In the genomic region with DNA sequence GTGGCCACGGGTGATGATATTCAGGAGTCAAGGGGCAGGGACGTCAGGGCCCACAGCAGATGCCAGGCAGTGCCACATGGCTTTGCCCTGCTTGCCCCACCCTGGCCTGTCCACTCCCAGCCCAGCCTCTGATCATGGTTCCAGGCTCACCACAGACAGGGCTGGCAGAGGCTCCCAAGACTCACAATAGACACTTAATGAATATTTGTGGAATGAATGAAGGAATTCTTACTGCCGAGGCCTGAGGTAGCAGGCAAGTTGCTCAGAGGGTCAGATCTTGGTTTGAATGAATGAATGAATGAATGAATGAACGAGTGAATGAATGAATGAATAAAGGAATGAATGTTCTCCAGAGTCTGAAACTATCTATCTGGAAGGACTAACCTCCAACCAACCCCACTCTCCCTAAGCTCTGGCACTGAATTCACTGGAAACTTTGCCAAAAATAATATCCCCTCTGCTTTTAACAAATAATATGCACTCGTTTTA, we compare ENCODE assay signal across 14 cellular contexts.
DNase-seq lines count a peak whose midpoint lies in the region; ATAC-seq, FAIRE-seq and TF ChIP-seq lines count a peak whose summit lies in the region.
"Had no signal": no experiment of that assay in that cellular context is flagged by ENCODE, and none has a peak within 500 bp of the region (broad histone marks: within the 10 kb centered on the region; RNA-seq: fewer than 3 reads in every experiment).

No MANE protein-coding gene starts in this region.

- no peak overlapping the region for H2AFZ ChIP-seq in H1 (ENCODE audit: low read length)

- no peaks in the 10 kb centered on the region for H3K79me1 ChIP-seq in H1 (ENCODE audit: low read depth, low read length)

- in situ Hi-C loops in transverse colon (cut with MboI; ENCODE audit: low pct_ligation_motif_present in 1 of 4, low pct_unique_long_range_greater_than_20kb in 1 of 4, low sequenced_read_pairs in 3 of 4): no loop called here

- no peak overlapping the region for H2BK5ac ChIP-seq in H1 (ENCODE audit: low read depth, low read length)

- intact Hi-C loops in transverse colon (cut with DNase I; ENCODE audit: low total_unique reads): no loop called here
- intact Hi-C loops in left colon (cut with DNase I, micrococcal nuclease): no loop called here

- H3K9me3 ChIP-seq in SJSA1 (replicated peaks) (no peaks in the 10 kb centered on the region), H1 (ENCODE audit: insufficient read depth in 2 of 2, low read depth in 1 of 2, low read length in 1 of 2) (no peaks in the 10 kb centered on the region), muscle layer of duodenum (ENCODE audit: control insufficient read depth in 1 of 2, low read length in 2 of 2) (no peaks in the 10 kb centered on the region), transverse colon (no peaks in the 10 kb centered on the region)
- H3K9me3 ChIP-seq: Caco-2, colonic mucosa had no signal

- H3K27ac ChIP-seq in SJSA1 (peak overlapping the region; percentile 16), H1 (ENCODE audit: low read depth, low read length) (no peak overlapping the region), muscle layer of duodenum (ENCODE audit: low read length) (peak overlapping the region; percentile 63), transverse colon (peak overlapping the region; percentile 76 to 88 (median 80))

- no peak overlapping the region for H3K23ac ChIP-seq in H1 (ENCODE audit: insufficient read length)

- TF ChIP-seq RAD21 in H1 (IDR thresholded peaks at IDR 0.05 in 1 of 2, conservative IDR thresholded peaks at IDR 0.05 in 1 of 2; ENCODE audit: low read depth in 2 of 2, low read length in 2 of 2): no peak

- no peaks in the 10 kb centered on the region for H3K79me2 ChIP-seq in H1 (ENCODE audit: control insufficient read depth in 1 of 2, insufficient read depth in 2 of 2, low read length in 2 of 2)

- H4K20me1 ChIP-seq in H1 (replicated peaks in 1 of 2; ENCODE audit: control insufficient read depth in 1 of 2, insufficient read depth in 2 of 2, low read length in 2 of 2): no peaks in the 10 kb centered on the region

- no peak overlapping the region for H2BK120ac ChIP-seq in H1 (replicated peaks; ENCODE audit: low read depth, low read length)

- H4K5ac ChIP-seq in H1 (ENCODE audit: insufficient read length, low read depth, low read length): no peak overlapping the region

- TF ChIP-seq CTCF in H1 (IDR thresholded peaks at IDR 0.05; ENCODE audit: control extremely low read depth in 1 of 3, insufficient read depth in 1 of 3, low read depth in 1 of 3, low read length in 3 of 3): no peak
- no peak for TF ChIP-seq CTCF in transverse colon (IDR thresholded peaks at IDR 0.05)

- no peak overlapping the region; a peak in 1 of 4 replicates for H3K4me2 ChIP-seq in H1 (ENCODE audit: insufficient read depth in 1 of 2, low read depth in 2 of 2, low read length in 2 of 2)

- peak overlapping the region; percentile 55; the same call in 1 of the 2 replicates for H2BK12ac ChIP-seq in H1 (ENCODE audit: low read depth, low read length)

- H3K36me3 ChIP-seq in SJSA1 (peaks cover 19% of the 10 kb centered on the region), H1 (ENCODE audit: control insufficient read depth in 2 of 4, insufficient read depth in 4 of 4, low read length in 3 of 4) (no peaks in the 10 kb centered on the region), muscle layer of duodenum (ENCODE audit: control insufficient read depth in 1 of 2, insufficient read depth in 2 of 2, low read length in 2 of 2) (no peaks in the 10 kb centered on the region), transverse colon (no peaks in the 10 kb centered on the region)
- H3K36me3 ChIP-seq: colonic mucosa had no signal

- no peak for FAIRE-seq in H1 (lab: Jason Lieb, UNC)

- H2BK15ac ChIP-seq in H1 (ENCODE audit: low read length): no peak overlapping the region

- no peak overlapping the region for H3K14ac ChIP-seq in H1 (ENCODE audit: insufficient read length)

- no peak overlapping the region for H2AK5ac ChIP-seq in H1 (ENCODE audit: low read depth, low read length)

- 69% methylated on average over 5 of the region's 5 CpGs; no CpG with 5 or more reads in 1 of the 2 experiments for WGBS in H1 (ENCODE audit: extremely low coverage in 1 of 2, insufficient coverage in 1 of 2, insufficient read length in 1 of 2, insufficient replicate concordance in 2 of 2, low coverage in 1 of 2, low lambda C conversion rate in 2 of 2, missing lambda C conversion rate in 1 of 2), 2 experiments
- WGBS in transverse colon (ENCODE audit: low coverage in 1 of 2), 2 donors: 38 to 58% methylated on average over 1 to 5 of the region's 5 CpGs

- H4K8ac ChIP-seq in H1 (ENCODE audit: extremely low read depth, insufficient read depth, low read length): no peak overlapping the region

- ATAC-seq in left colon: no peak
- ATAC-seq in GM18870 (IDR thresholded peaks at IDR 0.05; ENCODE audit: unreplicated experiment): no peak
- ATAC-seq: activated CD8-positive, alpha-beta T cell treated with anti-CD3 and anti-CD28 coated beads for 36 hours; left lobe of liver had no signal

- no peak overlapping the region for H3K18ac ChIP-seq in H1 (ENCODE audit: extremely low read depth, low read length)

- CTCF ChIA-PET in H1 (lab: Charles Lee; ENCODE audit: partially characterized antibody): interaction anchor here (1.0 to 6.1 kb wide), 11 partner anchors 9 to 177 kb away, joined by 3 to 79 read pairs (median 5); no protein-coding TSS in a partner anchor

- TF ChIP-seq POLR2A in H1 (IDR thresholded peaks at IDR 0.05; ENCODE audit: control extremely low read depth in 1 of 2, low read depth in 2 of 2, low read length in 2 of 2) (no peak), transverse colon (IDR thresholded peaks at IDR 0.05) (no peak)

- DNase-seq in SJSA1 (ENCODE audit: low read depth in 1 of 2, low spot score in 2 of 2): no peak
- no peak for DNase-seq in H1 (ENCODE audit: low read depth in 1 of 2, low spot score in 2 of 2)
- DNase-seq in transverse colon: no peak
- DNase-seq in left colon: no peak
- no peak for DNase-seq in cerebellar cortex (ENCODE audit: low spot score)
- DNase-seq in NCI-H526 treated with DMSO at 0.1 percent for 48 hours (lab: John Stamatoyannopoulos, UW): no peak
- DNase-seq: activated CD8-positive, alpha-beta T cell treated with anti-CD3 and anti-CD28 coated beads for 36 hours; activated gamma-delta T cell treated with Interleukin-2 at 50 U/mL for 16 hours; Caco-2; colonic mucosa; T1000 had no signal

- no peak overlapping the region for H4K91ac ChIP-seq in H1 (replicated peaks; ENCODE audit: insufficient read length, low read length)

- POLR2A ChIA-PET in H1 (lab: Charles Lee; ENCODE audit: partially characterized antibody): interaction anchor here (1.1 to 3.8 kb wide), 2 partner anchors 7 to 16 kb away, joined by 4 to 13 read pairs; no protein-coding TSS in a partner anchor

- no peak overlapping the region for H3K4ac ChIP-seq in H1 (replicated peaks; ENCODE audit: insufficient read length, low read depth, low read length)

- H3K4me1 ChIP-seq in SJSA1 (replicated peaks) (peaks cover 65% of the 10 kb centered on the region), H1 (replicated peaks in 1 of 4; ENCODE audit: control insufficient read depth in 3 of 4, insufficient read depth in 4 of 4, low read length in 3 of 4) (peaks cover 7 to 39% (median 29%) of the 10 kb centered on the region in 4 experiments), muscle layer of duodenum (ENCODE audit: control insufficient read depth in 1 of 2, insufficient read depth in 2 of 2, low read length in 2 of 2) (peaks cover 24 to 48% of the 10 kb centered on the region in 2 donors), transverse colon (peaks cover 30 to 57% (median 46%) of the 10 kb centered on the region in 4 donors)

- H3K9ac ChIP-seq in H1 (replicated peaks in 1 of 4; ENCODE audit: extremely low read depth in 1 of 4, low read depth in 3 of 4, low read length in 3 of 4): no peak overlapping the region

- H3K56ac ChIP-seq in H1 (replicated peaks; ENCODE audit: insufficient read length, low read depth, low read length): no peak overlapping the region

- H3K4me3 ChIP-seq in SJSA1 (no peak overlapping the region), H1 (ENCODE audit: extremely low read depth in 1 of 4, insufficient read depth in 2 of 4, low read depth in 3 of 4, low read length in 4 of 4) (no peak overlapping the region), muscle layer of duodenum (ENCODE audit: low read depth in 1 of 2, low read length in 2 of 2) (no peak overlapping the region), transverse colon (no peak overlapping the region)
- H3K4me3 ChIP-seq: colonic mucosa had no signal

- no peaks in the 10 kb centered on the region for H3K23me2 ChIP-seq in H1 (ENCODE audit: low read depth, low read length)

- no peak for TF ChIP-seq EP300 in H1 (IDR thresholded peaks at IDR 0.05; ENCODE audit: borderline replicate concordance in 1 of 2, low read depth in 2 of 2, low read length in 2 of 2)
- TF ChIP-seq EP300 in transverse colon (IDR thresholded peaks at IDR 0.05; ENCODE audit: low read depth): no peak

- H3K27me3 ChIP-seq in SJSA1 (replicated peaks): no peaks in the 10 kb centered on the region
- peaks cover 0 to 15% (median 6%) of the 10 kb centered on the region in 4 experiments; a peak in 5 of 7 replicates for H3K27me3 ChIP-seq in H1 (replicated peaks in 1 of 4; ENCODE audit: control insufficient read depth in 3 of 4, extremely low read depth in 1 of 4, insufficient read depth in 3 of 4, low read length in 3 of 4)
- no peaks in the 10 kb centered on the region for H3K27me3 ChIP-seq in muscle layer of duodenum (ENCODE audit: low read depth, low read length)
- no peaks in the 10 kb centered on the region for H3K27me3 ChIP-seq in transverse colon
- H3K27me3 ChIP-seq: colonic mucosa had no signal

- H2BK20ac ChIP-seq in H1 (ENCODE audit: low read length): no peak overlapping the region

TF ChIP-seq in H1, 55 proteins besides CTCF, POLR2A, EP300 and RAD21 (continues in another document):
- TF ChIP-seq SAP30 (IDR thresholded peaks at IDR 0.05; ENCODE audit: insufficient read depth, insufficient replicate concordance, low read length) (no peak), YY1 (IDR thresholded peaks at IDR 0.05; ENCODE audit: low read depth, low read length) (no peak), POLR2AphosphoS5 (IDR thresholded peaks at IDR 0.05; ENCODE audit: low read depth, low read length) (no peak), CBX8 (IDR thresholded peaks at IDR 0.05; ENCODE audit: borderline replicate concordance, low read depth, low read length) (no peak), NRF1 (IDR thresholded peaks at IDR 0.05; ENCODE audit: low read depth, low read length) (no peak), CHD1 (IDR thresholded peaks at IDR 0.05; ENCODE audit: low read depth, low read length) (no peak), RNF2 (IDR thresholded peaks at IDR 0.05; ENCODE audit: borderline replicate concordance, low read depth, low read length, missing control alignments, poor library complexity, severe bottlenecking) (no peak), RFX5 (IDR thresholded peaks at IDR 0.05; ENCODE audit: borderline replicate concordance, low read depth, low read length) (no peak), TCF12 (IDR thresholded peaks at IDR 0.05; ENCODE audit: low read depth, low read length) (no peak), KDM1A (IDR thresholded peaks at IDR 0.05; ENCODE audit: borderline replicate concordance, low read length) (no peak), NANOG (IDR thresholded peaks at IDR 0.05; ENCODE audit: insufficient read depth, low read depth, low read length, poor library complexity, severe bottlenecking) (no peak)
